In the genomic region with DNA sequence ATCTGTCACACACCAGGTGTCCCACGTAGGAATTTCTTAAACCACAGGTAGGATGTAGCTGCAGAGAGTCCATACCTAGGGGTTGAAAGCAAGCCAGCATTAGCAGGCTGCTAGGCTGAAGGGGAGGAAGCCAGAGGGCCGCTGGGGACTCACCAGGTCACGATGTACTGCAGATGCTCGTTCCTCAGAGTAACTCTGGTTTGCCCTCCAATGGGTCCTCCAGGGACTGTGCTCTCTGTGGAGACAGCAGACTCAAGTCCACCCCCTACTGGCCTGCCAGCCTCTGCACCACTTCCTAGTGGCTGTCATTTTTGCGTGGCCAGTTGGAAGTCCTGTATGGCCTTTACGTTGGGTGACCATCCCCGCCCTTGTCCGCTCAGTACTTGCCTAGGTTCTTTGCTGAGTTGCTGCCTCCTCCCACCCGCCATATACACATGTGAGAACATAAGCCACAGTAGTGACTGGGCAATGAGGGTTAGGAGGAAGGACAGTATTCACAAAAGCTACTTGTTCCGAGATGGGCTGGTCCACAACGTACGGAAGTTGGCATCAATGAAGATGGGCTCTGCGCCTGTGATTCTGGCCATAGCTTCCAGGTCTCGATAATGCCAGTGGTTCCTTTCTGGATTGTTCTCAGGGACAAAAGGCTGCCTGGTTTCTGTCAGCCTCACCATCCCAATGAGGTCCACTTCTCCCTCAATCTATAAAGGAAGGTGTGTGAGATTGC, we compare ENCODE assay signal across 2 cellular contexts.
TF ChIP-seq lines count a peak whose summit lies in the region.

No MANE protein-coding gene starts in this region.

TF ChIP-seq in HCT116, 20 proteins besides CTCF, POLR2A, EP300 and RAD21:
- TF ChIP-seq CBX3 (IDR thresholded peaks at IDR 0.05; ENCODE audit: low read depth) (no peak), ZFX (IDR thresholded peaks at IDR 0.05) (no peak), POLR2AphosphoS5 (IDR thresholded peaks at IDR 0.05; ENCODE audit: low read depth, low read length) (peak; percentile 63; the same call in 1 of the 2 replicates)
- TF ChIP-seq, protein P1, sequence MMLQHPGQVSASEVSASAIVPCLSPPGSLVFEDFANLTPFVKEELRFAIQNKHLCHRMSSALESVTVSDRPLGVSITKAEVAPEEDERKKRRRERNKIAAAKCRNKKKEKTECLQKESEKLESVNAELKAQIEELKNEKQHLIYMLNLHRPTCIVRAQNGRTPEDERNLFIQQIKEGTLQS (IDR thresholded peaks at IDR 0.05), result no peak

TF ChIP-seq in SK-N-SH, 30 proteins besides CTCF, POLR2A, EP300 and RAD21:
- TF ChIP-seq CHD2 (IDR thresholded peaks at IDR 0.05; ENCODE audit: low read length, partially characterized antibody) (peak; percentile 25), SMC3 (IDR thresholded peaks at IDR 0.05; ENCODE audit: low read depth, low read length) (no peak), MXI1 (IDR thresholded peaks at IDR 0.05; ENCODE audit: low read depth, low read length) (no peak), EZH2phosphoT487 (IDR thresholded peaks at IDR 0.05; ENCODE audit: borderline replicate concordance, low read depth) (no peak), TEAD4 (IDR thresholded peaks at IDR 0.05; ENCODE audit: borderline replicate concordance, insufficient read depth) (no peak), MEF2A (IDR thresholded peaks at IDR 0.05; ENCODE audit: borderline replicate concordance, low read depth) (no peak), FOXJ3 (CRISPR knock-in tag; IDR thresholded peaks at IDR 0.05) (no peak), POLR2AphosphoS5 (IDR thresholded peaks at IDR 0.05; ENCODE audit: low read depth, low read length) (peak; percentile 47; the same call in 1 of the 2 replicates), SIN3A (IDR thresholded peaks at IDR 0.05; ENCODE audit: borderline replicate concordance, low read depth, low read length) (0 out of 2 replicates have a peak, but pooled peaks have one; percentile 41), NFIC (IDR thresholded peaks at IDR 0.05; ENCODE audit: borderline replicate concordance) (no peak), GATA2 (CRISPR knock-in tag; IDR thresholded peaks at IDR 0.05) (no peak)
